Comparison of ENCODE assay signal across 24 cellular contexts in genomic region chr1:73306899-73307555, GRCh38.
"Had no signal": no experiment of that assay in that cellular context is flagged by ENCODE, and none has a peak within 500 bp of the region (broad histone marks: within the 10 kb centered on the region; RNA-seq: fewer than 3 reads in every experiment).

No MANE protein-coding gene starts in this region.

- H3K9me3 ChIP-seq: esophagus squamous epithelium, gastrocnemius medialis, lower lobe of right lung, mucosa of descending colon had no signal

- H3K27me3 ChIP-seq: dorsolateral prefrontal cortex, esophagus squamous epithelium, gastrocnemius medialis, heart right ventricle had no signal

- H3K4me3 ChIP-seq: coronary artery, dorsolateral prefrontal cortex, esophagus squamous epithelium, gastrocnemius medialis, heart right ventricle, left ventricle myocardium inferior, lower lobe of right lung, mucosa of descending colon had no signal

- DNase-seq: dermis blood vessel endothelial cell; dorsolateral prefrontal cortex; effector CD4-positive, alpha-beta T cell; effector memory CD8-positive, alpha-beta T cell; endodermal cell; erythroblast; esophagus squamous epithelium; foreskin fibroblast; foreskin melanocyte; gastrocnemius medialis; glutamatergic neuron; head of caudate nucleus; heart right ventricle; hippocampal formation; left cardiac atrium; left ventricle myocardium inferior; lower lobe of right lung; mesenchymal stem cell; mucosa of descending colon had no signal

- H3K27ac ChIP-seq: coronary artery, dorsolateral prefrontal cortex, epithelial cell of prostate, esophagus squamous epithelium, gastrocnemius medialis, heart right ventricle, left ventricle myocardium inferior, lower lobe of right lung had no signal

- FAIRE-seq: islet of Langerhans, keratinocyte had no signal

- H3K4me1 ChIP-seq: esophagus squamous epithelium, gastrocnemius medialis, heart right ventricle, left ventricle myocardium inferior, lower lobe of right lung had no signal

- H3K36me3 ChIP-seq: esophagus squamous epithelium, gastrocnemius medialis, heart right ventricle, left ventricle myocardium inferior, lower lobe of right lung had no signal

- ATAC-seq: effector memory CD8-positive, alpha-beta T cell; esophagus mucosa; gastrocnemius medialis; heart right ventricle; left cardiac atrium; lower lobe of right lung; mucosa of descending colon had no signal
